Comparison of ENCODE assay signal across 21 cellular contexts in genomic region chr6:151832710-151833109, GRCh38.
DNase-seq lines count a peak whose midpoint lies in the region; ATAC-seq and TF ChIP-seq lines count a peak whose summit lies in the region.
"Had no signal": no experiment of that assay in that cellular context is flagged by ENCODE, and none has a peak within 500 bp of the region (broad histone marks: within the 10 kb centered on the region; RNA-seq: fewer than 3 reads in every experiment).

No MANE protein-coding gene starts in this region.

- ATAC-seq in GM19395 (IDR thresholded peaks at IDR 0.05; ENCODE audit: unreplicated experiment) = no peak
- ATAC-seq: GM12878 had no signal

- no peak overlapping the region for H3K9ac ChIP-seq in KMS-11
- H3K9ac ChIP-seq: BLaER1 had no signal

- H3K4me1 ChIP-seq in KMS-11 (ENCODE audit: low read depth, poor library complexity, severe bottlenecking) = peaks cover 33% of the 10 kb centered on the region
- H3K4me1 ChIP-seq: BE2C, BLaER1 had no signal

- H3K27me3 ChIP-seq in KMS-11 (ENCODE audit: insufficient read depth, low read depth) = no peaks in the 10 kb centered on the region
- H3K27me3 ChIP-seq: BE2C, BLaER1 had no signal

- no peak overlapping the region for H3K4me3 ChIP-seq in KMS-11 (IDR thresholded peaks at IDR 0.05; ENCODE audit: insufficient read depth, low read depth, low read length)
- H3K4me3 ChIP-seq: BLaER1, GM12878 had no signal

- no peak for TF ChIP-seq CTCF in KMS-11 (conservative IDR thresholded peaks at IDR 0.05; ENCODE audit: low read depth, low read length)

- no peaks in the 10 kb centered on the region for H3K36me3 ChIP-seq in KMS-11 (ENCODE audit: insufficient read depth)
- H3K36me3 ChIP-seq: BE2C, BLaER1 had no signal

- H3K4me2 ChIP-seq in KMS-11 = peak overlapping the region; percentile 41; the same call in 1 of the 2 replicates
- H3K4me2 ChIP-seq: BLaER1 had no signal

- H3K27ac ChIP-seq in KMS-11 = no peak overlapping the region; the same call in 1 of the 2 replicates
- H3K27ac ChIP-seq: BLaER1 had no signal

- no peaks in the 10 kb centered on the region for H4K20me1 ChIP-seq in KMS-11 (ENCODE audit: insufficient read depth)
- H4K20me1 ChIP-seq: BLaER1 had no signal

- no peak overlapping the region for H2AFZ ChIP-seq in KMS-11 (ENCODE audit: low read depth)

- DNase-seq in foreskin melanocyte = peak; percentile 45
- DNase-seq in NCI-H2081 (lab: John Stamatoyannopoulos, UW) = no peak
- DNase-seq in NCI-H524 (lab: John Stamatoyannopoulos, UW) = no peak
- DNase-seq: 8988T; ACHN; BE2C; C1 segment of cervical spinal cord; CD4-positive, alpha-beta memory T cell; CD4-positive, CD25-positive, alpha-beta regulatory T cell; CD8-positive, alpha-beta memory T cell; COR-L47; DMS 273 treated with DMSO at 0.1 percent for 48 hours; DMS153; DMS79; DND-41; EL; GDM1 had no signal

- H3K79me2 ChIP-seq in KMS-11 (ENCODE audit: insufficient read depth, low read depth) = peaks cover 69% of the 10 kb centered on the region; the same call in 1 of the 2 replicates
